Comparison of ENCODE assay signal across 8 cellular contexts in the genomic region with DNA sequence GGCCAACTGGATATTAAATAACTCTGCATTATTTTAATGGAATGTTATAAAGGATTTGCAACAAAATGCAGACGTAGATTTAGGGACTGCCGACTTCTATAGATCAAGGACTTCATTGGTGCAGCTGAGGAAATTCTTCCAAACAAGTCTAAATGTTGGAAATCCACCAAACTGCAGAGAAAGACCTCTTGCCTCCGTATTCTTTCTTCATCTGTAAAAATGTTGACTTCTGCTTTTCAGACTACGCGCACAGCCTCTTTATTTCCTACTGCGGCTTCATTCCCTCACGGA. TPM values are rescaled to one million over a fixed set of nuclear protein-coding genes. Genes with fewer than 3 reads are reported as not detected.
DNase-seq lines count a peak whose midpoint lies in the region; ATAC-seq and TF ChIP-seq lines count a peak whose summit lies in the region.

No MANE protein-coding gene starts in this region.

- peaks cover 3% of the 10 kb centered on the region for H3K9me3 Mint-ChIP-seq in progenitor cell of endocrine pancreas (ENCODE audit: low read depth)

- peak overlapping the region; percentile 85 for H3K4me3 ChIP-seq in GM08714 (ENCODE audit: low read length)
- peak overlapping the region; percentile 69 for H3K4me3 ChIP-seq in RWPE2 (ENCODE audit: severe bottlenecking)
- H3K4me3 ChIP-seq in epithelial cell of proximal tubule (ENCODE audit: low read depth, low read length) = peak overlapping the region; percentile 71

- peak overlapping the region; percentile 92 for H3K27ac ChIP-seq in RWPE2 (ENCODE audit: poor library complexity, severe bottlenecking)

- peak overlapping the region; percentile 76 for H3K4me3 Mint-ChIP-seq in progenitor cell of endocrine pancreas (ENCODE audit: low read depth)

- ATAC-seq in RWPE2 (ENCODE audit: low read depth) (no peak), GM21723 (IDR thresholded peaks at IDR 0.05; ENCODE audit: unreplicated experiment) (no peak), HG02840 (IDR thresholded peaks at IDR 0.05; ENCODE audit: low FRiP score, unreplicated experiment) (no peak)

- no peaks in the 10 kb centered on the region for H3K27me3 Mint-ChIP-seq in progenitor cell of endocrine pancreas

- H3K4me1 Mint-ChIP-seq in progenitor cell of endocrine pancreas (ENCODE audit: low read depth) = peaks cover 22% of the 10 kb centered on the region

- no peaks in the 10 kb centered on the region for H3K4me1 ChIP-seq in RWPE2 (ENCODE audit: insufficient read depth, poor library complexity, severe bottlenecking)

- no peaks in the 10 kb centered on the region for H3K36me3 ChIP-seq in RWPE2 (ENCODE audit: low read depth)

- TF ChIP-seq CTCF in RWPE2 (IDR thresholded peaks at IDR 0.05; ENCODE audit: poor library complexity, severe bottlenecking) (no peak), epithelial cell of proximal tubule (conservative IDR thresholded peaks at IDR 0.05; ENCODE audit: low read depth, low read length) (no peak), progenitor cell of endocrine pancreas (IDR thresholded peaks at IDR 0.05; ENCODE audit: unreplicated experiment) (no peak)

- H3K27me3 ChIP-seq in RWPE2 (ENCODE audit: insufficient read depth, poor library complexity, severe bottlenecking) = no peaks in the 10 kb centered on the region

- peak overlapping the region; percentile 94 for H3K27ac Mint-ChIP-seq in progenitor cell of endocrine pancreas

- H3K36me3 Mint-ChIP-seq in progenitor cell of endocrine pancreas (ENCODE audit: insufficient read depth) = peaks cover 3% of the 10 kb centered on the region

- no peaks in the 10 kb centered on the region for H3K9me3 ChIP-seq in RWPE2 (ENCODE audit: severe bottlenecking)

- DNase-seq in RWPE2 (ENCODE audit: low spot score) (no peak), epithelial cell of proximal tubule (ENCODE audit: low read depth) (no peak), progenitor cell of endocrine pancreas (ENCODE audit: low spot score, unreplicated experiment) (no peak)
- no peak for DNase-seq in stimulated activated CD4-positive, alpha-beta T cell treated with anti-CD3 and anti-CD28 coated beads, Interleukin-2, amount 100 ng/mL, for 24 hours
- no peak for DNase-seq in stimulated activated CD4-positive, alpha-beta T cell treated with anti-CD3 and anti-CD28 coated beads, Interleukin-15, amount 100 ng/mL, for 24 hours

RNA-seq across cellular contexts. Expression of gene QKI, which starts 1.5 kb away (rescaled TPM):
- 95.0 and 140 TPM in 2 replicates for total RNA-seq in epithelial cell of proximal tubule
- 88.4 and 97.3 TPM in 2 replicates for total RNA-seq in progenitor cell of endocrine pancreas
